Comparison of ENCODE assay signal across 17 cellular contexts in genomic region chr7:134549366-134549765, GRCh38. TPM values are rescaled to one million over a fixed set of nuclear protein-coding genes. Genes with fewer than 3 reads are reported as not detected.
DNase-seq lines count a peak whose midpoint lies in the region; ATAC-seq and TF ChIP-seq lines count a peak whose summit lies in the region.
"Had no signal": no experiment of that assay in that cellular context is flagged by ENCODE, and none has a peak within 500 bp of the region (broad histone marks: within the 10 kb centered on the region; RNA-seq: fewer than 3 reads in every experiment).

No MANE protein-coding gene starts in this region.

- H3K27ac ChIP-seq in mesenchymal stem cell (ENCODE audit: low read length, poor library complexity, severe bottlenecking) (no peak overlapping the region), skeletal muscle tissue (ENCODE audit: low read depth, low read length) (peak overlapping the region; percentile 73), left lung (no peak overlapping the region), testis (no peak overlapping the region), right cardiac atrium (ENCODE audit: low read length) (no peak overlapping the region)
- H3K27ac ChIP-seq: GM23248 had no signal

- H2BK12ac ChIP-seq in mesenchymal stem cell (ENCODE audit: low read length in 2 of 2) = no peak overlapping the region

- H3K36me3 ChIP-seq in mesenchymal stem cell (ENCODE audit: control insufficient read depth in 1 of 2, insufficient read depth in 2 of 2, low read depth in 1 of 2, low read length in 2 of 2) (no peaks in the 10 kb centered on the region), skeletal muscle tissue (ENCODE audit: control insufficient read depth in 3 of 3, insufficient read depth in 3 of 3, low read length in 3 of 3) (no peaks in the 10 kb centered on the region), left lung (no peaks in the 10 kb centered on the region), testis (ENCODE audit: low read depth, missing control alignments) (no peaks in the 10 kb centered on the region)

- TF ChIP-seq CTCF in GM12865 (IDR thresholded peaks at IDR 0.05; ENCODE audit: insufficient read depth, low read depth, low read length, missing control alignments) (no peak), WTC11 (IDR thresholded peaks at IDR 0.05) (no peak), left lung (IDR thresholded peaks at IDR 0.05) (no peak), testis (IDR thresholded peaks at IDR 0.05) (no peak)

- H3K36me3 Mint-ChIP-seq in WTC11 = no peaks in the 10 kb centered on the region

- H3K4me3 ChIP-seq in GM12865 (ENCODE audit: low read depth, low read length) (peak overlapping the region; percentile 24), mesenchymal stem cell (ENCODE audit: insufficient read depth in 1 of 2, low read depth in 1 of 2, low read length in 2 of 2) (no peak overlapping the region), skeletal muscle tissue (ENCODE audit: low read length in 3 of 3) (peak overlapping the region in 2 of 3 donors; percentile 13 to 70), left lung (no peak overlapping the region), testis (no peak overlapping the region), right cardiac atrium (ENCODE audit: low read length) (no peak overlapping the region)
- H3K4me3 ChIP-seq: GM23248, K562 had no signal

- no peaks in the 10 kb centered on the region for H3K9me3 ChIP-seq in mesenchymal stem cell (ENCODE audit: control insufficient read depth, low read length)
- no peaks in the 10 kb centered on the region for H3K9me3 ChIP-seq in skeletal muscle tissue (ENCODE audit: control insufficient read depth in 3 of 3, low read length in 3 of 3)
- no peaks in the 10 kb centered on the region for H3K9me3 ChIP-seq in left lung
- H3K9me3 ChIP-seq in testis = no peaks in the 10 kb centered on the region
- H3K9me3 ChIP-seq in right cardiac atrium (ENCODE audit: control insufficient read depth, low read length) = no peaks in the 10 kb centered on the region

- 82% methylated on average over 8 of the region's 8 CpGs for WGBS in mesenchymal stem cell
- 92 to 93% methylated on average over 8 of the region's 8 CpGs for WGBS in testis, 2 donors
- 90% methylated on average over 8 of the region's 8 CpGs for WGBS in right cardiac atrium

- H2AK5ac ChIP-seq in mesenchymal stem cell (ENCODE audit: low read length, severe bottlenecking) = no peak overlapping the region

- peaks cover 3% of the 10 kb centered on the region; the same call in 1 of the 2 replicates for H3K9me3 Mint-ChIP-seq in WTC11

- H3K27me3 ChIP-seq in mesenchymal stem cell (ENCODE audit: control insufficient read depth in 1 of 2, insufficient read depth in 1 of 2, low read length in 2 of 2) (peaks cover 0 to 20% of the 10 kb centered on the region in 2 experiments), skeletal muscle tissue (ENCODE audit: control insufficient read depth in 3 of 3, insufficient read depth in 3 of 3, low read length in 3 of 3) (no peaks in the 10 kb centered on the region), left lung (no peaks in the 10 kb centered on the region), testis (no peaks in the 10 kb centered on the region), right cardiac atrium (ENCODE audit: control insufficient read depth, insufficient read depth) (no peaks in the 10 kb centered on the region)

- H3K4me1 ChIP-seq in mesenchymal stem cell (ENCODE audit: control insufficient read depth, insufficient read depth, low read depth, low read length) (peaks cover 3% of the 10 kb centered on the region), skeletal muscle tissue (ENCODE audit: control insufficient read depth in 3 of 3, insufficient read depth in 3 of 3, low read length in 3 of 3) (peaks cover 23 to 41% (median 23%) of the 10 kb centered on the region in 3 donors), left lung (no peaks in the 10 kb centered on the region), testis (peaks cover 3% of the 10 kb centered on the region), right cardiac atrium (ENCODE audit: control insufficient read depth, insufficient read depth, low read length) (peaks cover 4% of the 10 kb centered on the region)

- H3K14ac ChIP-seq in mesenchymal stem cell (ENCODE audit: low read length in 2 of 2) = no peak overlapping the region

- no peak overlapping the region for H4K8ac ChIP-seq in mesenchymal stem cell (ENCODE audit: low read length)

- H3K9ac ChIP-seq in mesenchymal stem cell (ENCODE audit: low read length) (peak overlapping the region; percentile 15), skeletal muscle tissue (ENCODE audit: low read depth in 1 of 3, low read length in 3 of 3) (peak overlapping the region; percentile 43 to 65 (median 55))
- H3K9ac ChIP-seq: GM23248 had no signal

- no peak overlapping the region for H3K4me3 Mint-ChIP-seq in WTC11

- H4K91ac ChIP-seq in mesenchymal stem cell (ENCODE audit: low read length) = no peak overlapping the region

- H2BK5ac ChIP-seq in mesenchymal stem cell (ENCODE audit: low read depth, low read length, poor library complexity, severe bottlenecking) = no peak overlapping the region

- H3K27me3 Mint-ChIP-seq in WTC11 (ENCODE audit: low read depth) = no peaks in the 10 kb centered on the region; the same call in 1 of the 2 replicates

- no peak overlapping the region for H2BK120ac ChIP-seq in mesenchymal stem cell (ENCODE audit: low read depth, low read length)

- no peak overlapping the region for H3K18ac ChIP-seq in mesenchymal stem cell (ENCODE audit: low read depth in 1 of 2, low read length in 2 of 2)

- intact Hi-C loops in left lung (cut with DNase I) = no loop called here
- intact Hi-C loops in testis (cut with DNase I; ENCODE audit: low total_unique reads) = no loop called here
- intact Hi-C loops in right cardiac atrium (cut with DNase I) = no loop called here

- no peak overlapping the region for H3K23ac ChIP-seq in mesenchymal stem cell (ENCODE audit: low read length in 2 of 2)

- POLR2A ChIA-PET in WTC11 (lab: Charles Lee) = no interaction called here

- H3K4me2 ChIP-seq in mesenchymal stem cell (ENCODE audit: low read length, poor library complexity, severe bottlenecking) = no peak overlapping the region

- CTCF ChIA-PET in WTC11 (lab: Charles Lee) = interaction anchor here (0.8 to 5.7 kb wide), 4 partner anchors 35 to 233 kb away, joined by 3 to 57 read pairs (median 14); partner anchors contain the start of gene SLC35B4

- DNase-seq in GM12865 (ENCODE audit: low read depth) = no peak
- no peak for DNase-seq in WTC11 (ENCODE audit: low spot score)
- no peak for DNase-seq in mesenchymal stem cell
- no peak for DNase-seq in left lung
- DNase-seq in testis = no peak
- DNase-seq in right cardiac atrium = no peak
- DNase-seq: C1 segment of cervical spinal cord, DND-41, NCI-H1436, NCI-H2029 treated with DMSO at 0.1 percent for 48 hours, NCI-H2227 treated with DMSO at 0.1 percent for 48 hours, NCI-H524 treated with DMSO at 0.1 percent for 48 hours, SHP77 treated with DMSO at 0.1 percent for 48 hours had no signal

- no peak for ATAC-seq in WTC11
- no peak for ATAC-seq in left lung
- ATAC-seq in HG03039 (IDR thresholded peaks at IDR 0.05; ENCODE audit: unreplicated experiment) = no peak
- ATAC-seq in right cardiac atrium = no peak
- ATAC-seq: K562 had no signal

- peak overlapping the region; percentile 1; the same call in 1 of the 2 replicates for H3K27ac Mint-ChIP-seq in WTC11

- H3K79me1 ChIP-seq in mesenchymal stem cell (replicated peaks; ENCODE audit: low read length, poor library complexity, severe bottlenecking) = no peaks in the 10 kb centered on the region

- H2BK15ac ChIP-seq in mesenchymal stem cell (ENCODE audit: low read depth, poor library complexity, severe bottlenecking) = no peak overlapping the region

- H3K4me1 Mint-ChIP-seq in WTC11 = peaks cover 43% of the 10 kb centered on the region

- TF ChIP-seq POLR2A in testis (IDR thresholded peaks at IDR 0.05) = no peak

- H3K4ac ChIP-seq in mesenchymal stem cell (ENCODE audit: low read depth in 1 of 2, low read length in 2 of 2) = no peak overlapping the region

- no peak overlapping the region for H2AFZ ChIP-seq in mesenchymal stem cell (ENCODE audit: low read depth, low read length)
- H2AFZ ChIP-seq: GM23248 had no signal

TF ChIP-seq in WTC11, 78 proteins besides CTCF, POLR2A, EP300 and RAD21 (continues in another document):
- TF ChIP-seq, protein P1, sequence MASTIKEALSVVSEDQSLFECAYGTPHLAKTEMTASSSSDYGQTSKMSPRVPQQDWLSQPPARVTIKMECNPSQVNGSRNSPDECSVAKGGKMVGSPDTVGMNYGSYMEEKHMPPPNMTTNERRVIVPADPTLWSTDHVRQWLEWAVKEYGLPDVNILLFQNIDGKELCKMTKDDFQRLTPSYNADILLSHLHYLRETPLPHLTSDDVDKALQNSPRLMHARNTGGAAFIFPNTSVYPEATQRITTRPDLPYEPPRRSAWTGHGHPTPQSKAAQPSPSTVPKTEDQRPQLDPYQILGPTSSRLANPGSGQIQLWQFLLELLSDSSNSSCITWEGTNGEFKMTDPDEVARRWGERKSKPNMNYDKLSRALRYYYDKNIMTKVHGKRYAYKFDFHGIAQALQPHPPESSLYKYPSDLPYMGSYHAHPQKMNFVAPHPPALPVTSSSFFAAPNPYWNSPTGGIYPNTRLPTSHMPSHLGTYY (CRISPR knock-in tag; IDR thresholded peaks at IDR 0.05) = no peak
- TF ChIP-seq NFE2L1 (CRISPR knock-in tag; IDR thresholded peaks at IDR 0.05) (no peak), TEAD1 (CRISPR knock-in tag; IDR thresholded peaks at IDR 0.05) (no peak), EMX1 (CRISPR knock-in tag; IDR thresholded peaks at IDR 0.05) (no peak), FOXK1 (CRISPR knock-in tag; IDR thresholded peaks at IDR 0.05) (no peak)
- TF ChIP-seq, protein P2, sequence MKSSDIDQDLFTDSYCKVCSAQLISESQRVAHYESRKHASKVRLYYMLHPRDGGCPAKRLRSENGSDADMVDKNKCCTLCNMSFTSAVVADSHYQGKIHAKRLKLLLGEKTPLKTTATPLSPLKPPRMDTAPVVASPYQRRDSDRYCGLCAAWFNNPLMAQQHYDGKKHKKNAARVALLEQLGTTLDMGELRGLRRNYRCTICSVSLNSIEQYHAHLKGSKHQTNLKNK (CRISPR knock-in tag; IDR thresholded peaks at IDR 0.05) = no peak

RNA-seq across cellular contexts. Expression of gene AKR1B15, which starts 0.5 kb away (rescaled TPM):
- not detected in 3 replicates for total RNA-seq in WTC11 (2021)
- not detected for polyA plus RNA-seq in mesenchymal stem cell (2013, experiment 1 of 2)
- polyA plus RNA-seq in mesenchymal stem cell (2013, experiment 2 of 2) = not detected
- total RNA-seq in skeletal muscle tissue = under 0.01 TPM
- total RNA-seq in left lung = not detected
- 1 to 10 TPM; 1.9 to 2.1 TPM for total RNA-seq in testis
- 0.80 TPM for polyA plus RNA-seq in testis (ENCODE audit: insufficient read depth, low read depth, low replicate concordance)
- not detected for total RNA-seq in right cardiac atrium
- polyA plus RNA-seq in right cardiac atrium = 0.07 TPM
- total RNA-seq: GM23248, K562 had no signal
- polyA plus RNA-seq: GM23248, K562 had no signal

RNA-seq across cellular contexts. Expression of gene AKR1B10, which starts 22.0 kb away (rescaled TPM):
- total RNA-seq in WTC11 (2021) = 0.18 to 0.22 TPM in 2 of 3 replicates, not detected in the other
- polyA plus RNA-seq in mesenchymal stem cell (2013, experiment 1 of 2) = 0.19 TPM
- 0.19 TPM for polyA plus RNA-seq in mesenchymal stem cell (2013, experiment 2 of 2)
- total RNA-seq in skeletal muscle tissue = not detected
- total RNA-seq in left lung = not detected
- total RNA-seq in testis = 1 to 10 TPM in 1 of 2 donors, under 1 TPM in 1; 0.81 to 3.3 TPM
- 1.8 TPM for polyA plus RNA-seq in testis (ENCODE audit: insufficient read depth, low read depth, low replicate concordance)
- total RNA-seq in right cardiac atrium = under 1 TPM; 0.22 to 0.68 (median 0.42) TPM
- polyA plus RNA-seq in right cardiac atrium = 0.18 TPM
- total RNA-seq: GM23248, K562 had no signal
- polyA plus RNA-seq: K562 had no signal

Comparison
In these comparisons a context has a peak if more than half of its experiments do, and no peak if none do; other contexts are left out.
1. H3K4me3 ChIP-seq: peak in GM12865 (single experiment) and skeletal muscle tissue (2 of 3); none in mesenchymal stem cell (0 of 2), left lung (0 of 2), testis (0 of 2) and right cardiac atrium (single experiment).